Comparison of ENCODE assay signal across 27 cellular contexts in genomic region chr10:113002449-113002777, GRCh38.
"Had no signal": no experiment of that assay in that cellular context is flagged by ENCODE, and none has a peak within 500 bp of the region (broad histone marks: within the 10 kb centered on the region; RNA-seq: fewer than 3 reads in every experiment).

No MANE protein-coding gene starts in this region.

- DNase-seq: activated CD4-positive, alpha-beta T cell treated with anti-CD3 and anti-CD28 coated beads for 36 hours; activated CD4-positive, alpha-beta T cell treated with anti-CD3 and anti-CD28 coated beads, Interleukin-2, amount 50 U/mL, for 4 hours; activated CD8-positive, alpha-beta memory T cell treated with anti-CD3 and anti-CD28 coated beads for 24 hours; activated CD8-positive, alpha-beta memory T cell treated with anti-CD3 and anti-CD28 coated beads, Interleukin-2, amount 50 U/mL, for 4 hours; activated naive CD4-positive, alpha-beta T cell treated with Interleukin-2 at 50 U/mL for 16 hours; activated naive CD8-positive, alpha-beta T cell treated with anti-CD3 and anti-CD28 coated beads, Interleukin-2, amount 10 ng/mL, durations not matched to agents 7 days and 5 days; activated T-cell treated with anti-CD3 and anti-CD28 coated beads, Interleukin-2, amount 50 U/mL, for 24 hours; effector memory CD8-positive, alpha-beta T cell; glutamatergic neuron; immature natural killer cell; left lung; pancreas; right lobe of liver; stimulated activated CD4-positive, alpha-beta T cell treated with anti-CD3 and anti-CD28 coated beads, Interleukin-2, amount 100 ng/mL, for 24 hours; stomach; upper lobe of left lung had no signal

- H3K36me3 ChIP-seq: left lung, neutrophil, pancreas, right lobe of liver, thoracic aorta, upper lobe of left lung had no signal

- H3K4me3 Mint-ChIP-seq: activated CD4-positive, alpha-beta T cell treated with anti-CD3 and anti-CD28 coated beads for 36 hours; activated naive CD8-positive, alpha-beta T cell treated with anti-CD3 and anti-CD28 coated beads, Interleukin-2, amount 10 ng/mL, durations not matched to agents 7 days and 5 days; activated T-cell treated with anti-CD3 and anti-CD28 coated beads, Interleukin-2, amount 50 U/mL, for 24 hours; activated T-helper 17 cell treated with anti-CD3 and anti-CD28 coated beads, Interleukin-2, amount 50 U/mL, for 72 hours; effector memory CD8-positive, alpha-beta T cell; immature natural killer cell; natural killer cell treated with Interleukin-12 subunit alpha and Interleukin-12 subunit beta and Interleukin-15 and Interleukin-18, amount 100 ng/mL, for 72 hours; stimulated activated memory B cell treated with anti-CD40 and anti-IgM and Interleukin-4, amounts not matched to agents 10 μg/mL and 1 μg/mL and 100 μg/mL, for 72 hours had no signal

- H3K27ac ChIP-seq: left lung, neutrophil, pancreas, right lobe of liver, stomach, thoracic aorta, upper lobe of left lung had no signal

- H3K27ac Mint-ChIP-seq: activated CD4-positive, alpha-beta T cell treated with anti-CD3 and anti-CD28 coated beads for 36 hours; activated naive CD8-positive, alpha-beta T cell treated with anti-CD3 and anti-CD28 coated beads, Interleukin-2, amount 10 ng/mL, durations not matched to agents 7 days and 5 days; activated T-cell treated with anti-CD3 and anti-CD28 coated beads, Interleukin-2, amount 50 U/mL, for 24 hours; activated T-helper 17 cell treated with anti-CD3 and anti-CD28 coated beads, Interleukin-2, amount 50 U/mL, for 72 hours; effector memory CD8-positive, alpha-beta T cell; immature natural killer cell; natural killer cell treated with Interleukin-12 subunit alpha and Interleukin-12 subunit beta and Interleukin-15 and Interleukin-18, amount 100 ng/mL, for 72 hours; stimulated activated memory B cell treated with anti-CD40 and anti-IgM and Interleukin-4, amounts not matched to agents 10 μg/mL and 1 μg/mL and 100 μg/mL, for 72 hours had no signal

- H3K9me3 Mint-ChIP-seq: activated naive CD8-positive, alpha-beta T cell treated with anti-CD3 and anti-CD28 coated beads, Interleukin-2, amount 10 ng/mL, durations not matched to agents 7 days and 5 days; activated T-cell treated with anti-CD3 and anti-CD28 coated beads, Interleukin-2, amount 50 U/mL, for 24 hours; activated T-helper 17 cell treated with anti-CD3 and anti-CD28 coated beads, Interleukin-2, amount 50 U/mL, for 72 hours; effector memory CD8-positive, alpha-beta T cell; immature natural killer cell; natural killer cell treated with Interleukin-12 subunit alpha and Interleukin-12 subunit beta and Interleukin-15 and Interleukin-18, amount 100 ng/mL, for 72 hours; stimulated activated memory B cell treated with anti-CD40 and anti-IgM and Interleukin-4, amounts not matched to agents 10 μg/mL and 1 μg/mL and 100 μg/mL, for 72 hours had no signal

- FAIRE-seq: endothelial cell of umbilical vein, pancreas had no signal

- H3K4me1 Mint-ChIP-seq: stimulated activated memory B cell treated with anti-CD40 and anti-IgM and Interleukin-4, amounts not matched to agents 10 μg/mL and 1 μg/mL and 100 μg/mL, for 72 hours had no signal

- ATAC-seq: activated CD4-positive, alpha-beta T cell treated with anti-CD3 and anti-CD28 coated beads for 36 hours; activated T-helper 17 cell treated with anti-CD3 and anti-CD28 coated beads, Interleukin-2, amount 50 U/mL, for 72 hours; effector memory CD8-positive, alpha-beta T cell; esophagus mucosa; left lung; natural killer cell treated with Interleukin-12 subunit alpha and Interleukin-12 subunit beta and Interleukin-15 and Interleukin-18, amount 100 ng/mL, for 72 hours; pancreas; right lobe of liver; SK-N-SH treated with all-trans-retinoic acid at 6 μM for 48 hours; stimulated activated memory B cell treated with anti-CD40 and anti-IgM and Interleukin-4, amounts not matched to agents 10 μg/mL and 1 μg/mL and 100 μg/mL, for 72 hours had no signal

- H3K9me3 ChIP-seq: left lung, neutrophil, pancreas, right lobe of liver, stomach, thoracic aorta, upper lobe of left lung had no signal

- H2AFZ ChIP-seq: hepatocyte had no signal

- H3K36me3 Mint-ChIP-seq: activated naive CD8-positive, alpha-beta T cell treated with anti-CD3 and anti-CD28 coated beads, Interleukin-2, amount 10 ng/mL, durations not matched to agents 7 days and 5 days; immature natural killer cell; natural killer cell treated with Interleukin-12 subunit alpha and Interleukin-12 subunit beta and Interleukin-15 and Interleukin-18, amount 100 ng/mL, for 72 hours; stimulated activated memory B cell treated with anti-CD40 and anti-IgM and Interleukin-4, amounts not matched to agents 10 μg/mL and 1 μg/mL and 100 μg/mL, for 72 hours had no signal

- H3K4me3 ChIP-seq: hepatocyte, left lung, lung, pancreas, right lobe of liver, skin epidermis, stomach, thoracic aorta, upper lobe of left lung had no signal

- H3K27me3 ChIP-seq: hepatocyte, left lung, neutrophil, pancreas, right lobe of liver, stomach, upper lobe of left lung had no signal
